In the genomic region with DNA sequence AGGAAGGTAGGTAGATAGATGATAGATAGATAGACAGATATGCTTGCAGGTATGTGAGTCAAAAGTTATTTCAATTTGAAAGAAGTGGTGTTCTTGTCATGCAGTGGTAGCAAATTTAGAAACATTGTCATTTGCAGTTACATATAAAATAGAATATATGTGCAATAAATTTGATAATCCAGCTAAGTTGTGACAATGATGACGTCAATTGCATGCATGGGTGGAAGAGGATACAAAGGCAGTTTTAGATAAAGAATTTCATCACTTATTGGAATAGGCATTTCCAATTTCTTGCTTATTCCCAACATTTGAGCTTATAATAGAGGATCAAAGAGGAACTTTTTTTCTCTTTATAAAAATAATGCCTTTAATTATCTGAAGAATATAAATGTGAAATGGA, we compare ENCODE assay signal across 29 cellular contexts.
A peak's percentile ranks its signal among the peaks of the same experiment; 100 is the strongest.
DNase-seq lines count a peak whose midpoint lies in the region; ATAC-seq, FAIRE-seq and TF ChIP-seq lines count a peak whose summit lies in the region.
"Had no signal": no experiment of that assay in that cellular context is flagged by ENCODE, and none has a peak within 500 bp of the region (broad histone marks: within the 10 kb centered on the region; RNA-seq: fewer than 3 reads in every experiment).

No MANE protein-coding gene starts in this region.

- H4K20me1 ChIP-seq in HepG2 (ENCODE audit: insufficient read depth, low read length), result no peaks in the 10 kb centered on the region
- H4K20me1 ChIP-seq: BLaER1; BLaER1 treated with 17β-estradiol and CSF1 and Interleukin-3, amounts not matched to agents 10 nM and 100 nM had no signal

- TF ChIP-seq EP300 in HepG2 (IDR thresholded peaks at IDR 0.05; ENCODE audit: low read depth in 2 of 2, low read length in 2 of 2) (no peak), HepG2 (CRISPR knock-in tag; IDR thresholded peaks at IDR 0.05; ENCODE audit: borderline replicate concordance) (no peak)

- H3K4me3 ChIP-seq in HepG2 (replicated peaks in 1 of 3; ENCODE audit: insufficient read depth in 1 of 3, low read depth in 2 of 3, low read length in 3 of 3), result no peak overlapping the region
- H3K4me3 ChIP-seq in right lobe of liver, result no peak overlapping the region
- H3K4me3 ChIP-seq: A549; BLaER1; BLaER1 treated with 17β-estradiol and CSF1 and Interleukin-3, amounts not matched to agents 10 nM and 100 nM had no signal

- intact Hi-C loops in HepG2 (cut with micrococcal nuclease; ENCODE audit: unreplicated experiment), result no loop called here
- intact Hi-C loops in right lobe of liver (cut with DNase I), result no loop called here

- no peaks in the 10 kb centered on the region for H3K79me2 ChIP-seq in HepG2 (ENCODE audit: insufficient read depth, low read length)

- DNase-seq in HepG2 (ENCODE audit: low spot score) (no peak), right lobe of liver (no peak)
- DNase-seq: 8988T; ACHN; AML-193; BE2C; C1 segment of cervical spinal cord; Caco-2; Calu3; CD4-positive, alpha-beta memory T cell; CD4-positive, alpha-beta T cell; CD4-positive, CD25-positive, alpha-beta regulatory T cell; CD8-positive, alpha-beta memory T cell; CD8-positive, alpha-beta T cell; COR-L47; DMS 273 treated with DMSO at 0.1 percent for 48 hours; DMS153; DMS53; DMS79; DMS79 treated with DMSO at 0.1 percent for 48 hours; DND-41; EL had no signal

- H3K4me2 ChIP-seq in HepG2 (ENCODE audit: low read depth, low read length), result no peak overlapping the region
- H3K4me2 ChIP-seq: A549; BLaER1; BLaER1 treated with 17β-estradiol and CSF1 and Interleukin-3, amounts not matched to agents 10 nM and 100 nM had no signal

- CTCF ChIA-PET in HepG2 (lab: Yijun Ruan, JAX; ENCODE audit: low intra/inter-chr PET ratio, low total read pairs), result no interaction called here

- no peak overlapping the region for H2AFZ ChIP-seq in HepG2 (ENCODE audit: low read length)

- FAIRE-seq in HepG2 (lab: Jason Lieb, UNC), result no peak
- FAIRE-seq: A204.1, D721Med had no signal

- ATAC-seq in HepG2 (no peak), right lobe of liver (no peak)
- ATAC-seq: A549; CD8-positive, alpha-beta T cell had no signal

- H3K9ac ChIP-seq in HepG2 (ENCODE audit: insufficient read depth, low read depth, low read length), result no peak overlapping the region
- H3K9ac ChIP-seq: BLaER1; BLaER1 treated with 17β-estradiol and CSF1 and Interleukin-3, amounts not matched to agents 10 nM and 100 nM had no signal

- H3K27ac ChIP-seq in HepG2 (ENCODE audit: extremely low read length, insufficient read depth, low read length) (no peak overlapping the region), right lobe of liver (no peak overlapping the region)
- H3K27ac ChIP-seq: 22Rv1; A549; BLaER1; BLaER1 treated with 17β-estradiol and CSF1 and Interleukin-3, amounts not matched to agents 10 nM and 100 nM; C4-2B had no signal

- H3K36me3 ChIP-seq in HepG2 (replicated peaks in 1 of 2; ENCODE audit: control insufficient read depth in 1 of 2, insufficient read depth in 2 of 2, low read length in 2 of 2) (no peaks in the 10 kb centered on the region), right lobe of liver (no peaks in the 10 kb centered on the region)
- H3K36me3 ChIP-seq: BE2C; BLaER1; BLaER1 treated with 17β-estradiol and CSF1 and Interleukin-3, amounts not matched to agents 10 nM and 100 nM had no signal

- no peaks in the 10 kb centered on the region for H3K4me1 ChIP-seq in HepG2 (ENCODE audit: insufficient read depth, low read length)
- no peaks in the 10 kb centered on the region for H3K4me1 ChIP-seq in right lobe of liver
- H3K4me1 ChIP-seq: A549; BE2C; BLaER1; BLaER1 treated with 17β-estradiol and CSF1 and Interleukin-3, amounts not matched to agents 10 nM and 100 nM; Caco-2 had no signal

- POLR2A ChIA-PET in HepG2 (lab: Yijun Ruan, JAX), result no interaction called here

- no peak for TF ChIP-seq CTCF in HepG2 (CRISPR knock-in tag; IDR thresholded peaks at IDR 0.05)
- no peak for TF ChIP-seq CTCF in right lobe of liver (IDR thresholded peaks at IDR 0.05)

- peaks cover 96% of the 10 kb centered on the region for H3K9me3 ChIP-seq in HepG2 (ENCODE audit: low read length)
- no peaks in the 10 kb centered on the region for H3K9me3 ChIP-seq in right lobe of liver
- H3K9me3 ChIP-seq: A549, BE2C, Caco-2 had no signal

- in situ Hi-C loops in HepG2 (cut with HindIII; ENCODE audit: extremely low pct_ligation_motif_present, low pct_unique_long_range_greater_than_20kb), result no loop called here

- no peak for TF ChIP-seq RAD21 in HepG2 (CRISPR knock-in tag; IDR thresholded peaks at IDR 0.05)

- BruUV-seq in HepG2 (replicated peaks; lab: Mats Ljungman, UMichigan), result no TSS peak

- no peaks in the 10 kb centered on the region for H3K27me3 ChIP-seq in HepG2 (ENCODE audit: control insufficient read depth in 1 of 2, insufficient read depth in 2 of 2, low read length in 2 of 2)
- H3K27me3 ChIP-seq in right lobe of liver, result no peaks in the 10 kb centered on the region
- H3K27me3 ChIP-seq: BE2C; BLaER1; BLaER1 treated with 17β-estradiol and CSF1 and Interleukin-3, amounts not matched to agents 10 nM and 100 nM had no signal

- no peak for TF ChIP-seq POLR2A in HepG2 (IDR thresholded peaks at IDR 0.05; ENCODE audit: insufficient read depth in 1 of 2, low read depth in 2 of 2, low read length in 2 of 2)
- TF ChIP-seq POLR2A in right lobe of liver (IDR thresholded peaks at IDR 0.05), result no peak

- 0% methylated on average over 1 of the region's 1 CpG for WGBS in HepG2 (ENCODE audit: low lambda C conversion rate)
- WGBS in right lobe of liver (ENCODE audit: insufficient coverage, low coverage, low lambda C conversion rate, missing lambda C conversion rate), result 67% methylated on average over 1 of the region's 1 CpG

TF ChIP-seq in HepG2, 621 proteins besides CTCF, POLR2A, EP300 and RAD21:
- TF ChIP-seq FOXK2 (IDR thresholded peaks at IDR 0.05), result no peak
- no peak for TF ChIP-seq XBP1 (CRISPR knock-in tag; IDR thresholded peaks at IDR 0.05)
- no peak for TF ChIP-seq ZNF619 (CRISPR knock-in tag; IDR thresholded peaks at IDR 0.05)
- no peak for TF ChIP-seq MXD4 (CRISPR knock-in tag; IDR thresholded peaks at IDR 0.05)
- TF ChIP-seq ATF7 (IDR thresholded peaks at IDR 0.05), result peak; percentile 86
- TF ChIP-seq ATF7 (CRISPR knock-in tag; IDR thresholded peaks at IDR 0.05), result no peak
- TF ChIP-seq HOXA9 (CRISPR knock-in tag; IDR thresholded peaks at IDR 0.05; ENCODE audit: borderline replicate concordance), result no peak
- peak; percentile 88 for TF ChIP-seq CREB1 (IDR thresholded peaks at IDR 0.05)
- no peak for TF ChIP-seq CREB1 (CRISPR knock-in tag; IDR thresholded peaks at IDR 0.05)
- no peak for TF ChIP-seq AFF4 (CRISPR knock-in tag; IDR thresholded peaks at IDR 0.05)
